ENCODE assay signal across 8 cellular contexts in the genomic region with DNA sequence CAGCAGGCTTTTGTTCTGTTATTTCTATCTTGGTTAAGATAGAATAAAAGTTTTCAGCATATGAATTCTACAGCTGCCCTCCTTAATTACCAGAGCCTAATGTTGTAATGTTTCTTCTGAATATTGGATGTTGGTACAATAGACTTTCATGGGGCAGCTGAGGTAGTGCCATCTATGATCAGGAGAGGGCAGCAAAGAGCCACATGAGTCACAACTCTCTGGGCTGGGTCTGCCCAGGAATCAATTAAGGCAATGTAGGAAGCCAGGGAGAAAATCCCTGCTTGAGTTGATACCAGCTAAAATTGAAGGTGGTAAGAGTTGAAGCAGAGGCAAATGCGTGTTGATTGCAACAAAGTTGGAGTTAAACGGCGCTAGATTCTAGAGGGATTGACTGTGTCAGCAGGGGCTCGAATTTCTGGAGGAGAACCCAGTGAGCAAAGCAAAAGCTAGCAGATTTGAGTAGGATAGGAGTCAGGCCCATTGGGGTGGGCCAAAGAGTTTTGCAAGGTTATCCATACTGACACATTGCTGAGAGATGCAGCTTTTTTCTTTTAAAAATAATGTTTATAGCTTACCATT. TPM values are rescaled to one million over a fixed set of nuclear protein-coding genes. Genes with fewer than 3 reads are reported as not detected.
A peak's percentile ranks its signal among the peaks of the same experiment; 100 is the strongest.
DNase-seq lines count a peak whose midpoint lies in the region; ATAC-seq, FAIRE-seq and TF ChIP-seq lines count a peak whose summit lies in the region.

No MANE protein-coding gene starts in this region.

- H3K4me1 ChIP-seq in gastroesophageal sphincter (no peaks in the 10 kb centered on the region), pancreas (peaks cover 0 to 15% (median 13%) of the 10 kb centered on the region in 3 donors), uterus (no peaks in the 10 kb centered on the region)

- H3K27ac ChIP-seq in gastroesophageal sphincter (no peak overlapping the region), pancreas (no peak overlapping the region), uterus (no peak overlapping the region)

- no peak overlapping the region for H3K4me3 ChIP-seq in gastroesophageal sphincter
- H3K4me3 ChIP-seq in pancreas: no peak overlapping the region
- H3K4me3 ChIP-seq in uterus: no peak overlapping the region

- WGBS in gastroesophageal sphincter (ENCODE audit: low coverage in 1 of 2), 2 donors: 18 to 20% methylated on average over 4 of the region's 4 CpGs
- 19 to 20% methylated on average over 4 of the region's 4 CpGs for WGBS in pancreas, 2 donors

- intact Hi-C loops in pancreas (cut with DNase I) (no loop called here), uterus (cut with DNase I; ENCODE audit: low total_unique reads) (no loop called here)

- H3K27me3 ChIP-seq in gastroesophageal sphincter: peaks cover 9% of the 10 kb centered on the region
- no peaks in the 10 kb centered on the region for H3K27me3 ChIP-seq in pancreas
- no peaks in the 10 kb centered on the region for H3K27me3 ChIP-seq in uterus

- H3K36me3 ChIP-seq in gastroesophageal sphincter (no peaks in the 10 kb centered on the region), pancreas (no peaks in the 10 kb centered on the region), uterus (no peaks in the 10 kb centered on the region)

- H3K9me3 ChIP-seq in gastroesophageal sphincter (no peaks in the 10 kb centered on the region), pancreas (no peaks in the 10 kb centered on the region), uterus (no peaks in the 10 kb centered on the region)

- no peak for TF ChIP-seq EP300 in gastroesophageal sphincter (IDR thresholded peaks at IDR 0.05)

- FAIRE-seq in HTR-8/SVneo (lab: Jason Lieb, UNC) (no peak), pancreas (lab: Jason Lieb, UNC) (peak; percentile 13)

- TF ChIP-seq POLR2A in gastroesophageal sphincter (IDR thresholded peaks at IDR 0.05) (no peak), uterus (IDR thresholded peaks at IDR 0.05) (no peak)

- peak; percentile 69 for ATAC-seq in GM19467 (IDR thresholded peaks at IDR 0.05; ENCODE audit: unreplicated experiment)
- ATAC-seq in gastroesophageal sphincter: peak; percentile 74
- peak; percentile 80 to 92 (median 91) for ATAC-seq in pancreas

- DNase-seq in COLO829 (ENCODE audit: low spot score): peak; percentile 80
- peak; percentile 78 for DNase-seq in HTR-8/SVneo (ENCODE audit: insufficient read length, low spot score)
- peak; percentile 13 to 48 for DNase-seq in SHP77 (lab: John Stamatoyannopoulos, UW)
- peak; percentile 28 for DNase-seq in activated gamma-delta T cell treated with anti-CD3 and anti-CD28 coated beads, Interleukin-2, amount 50 U/mL, for 16 hours (ENCODE audit: low read depth)
- peak in 5 of 6 donors; percentile 43 to 79 (median 62) for DNase-seq in pancreas
- peak; percentile 23 to 49 for DNase-seq in uterus

- TF ChIP-seq CTCF in gastroesophageal sphincter (IDR thresholded peaks at IDR 0.05) (peak; percentile 55 to 80 (median 64)), pancreas (IDR thresholded peaks at IDR 0.05) (peak; percentile 71 to 84 (median 82)), uterus (IDR thresholded peaks at IDR 0.05) (peak; percentile 56 to 71 (median 61))

RNA-seq across cellular contexts. Expression of a gene that starts 10.6 kb away (rescaled TPM):
- not detected for total RNA-seq in gastroesophageal sphincter
- total RNA-seq in pancreas: not detected
- polyA plus RNA-seq in pancreas: not detected
- total RNA-seq in uterus: not detected

Comparison
In these comparisons a context has a peak if more than half of its experiments do, and no peak if none do; other contexts are left out.
1. DNase-seq: peak in every context shown above with its lines; median percentile 80 in COLO829; 78 in HTR-8/SVneo; 62 in pancreas; 36 in uterus; 30 in SHP77; 28 in activated gamma-delta T cell treated with anti-CD3 and anti-CD28 coated beads, Interleukin-2, amount 50 U/mL, for 16 hours.